Comparison of ENCODE assay signal across 8 cellular contexts in the genomic region with DNA sequence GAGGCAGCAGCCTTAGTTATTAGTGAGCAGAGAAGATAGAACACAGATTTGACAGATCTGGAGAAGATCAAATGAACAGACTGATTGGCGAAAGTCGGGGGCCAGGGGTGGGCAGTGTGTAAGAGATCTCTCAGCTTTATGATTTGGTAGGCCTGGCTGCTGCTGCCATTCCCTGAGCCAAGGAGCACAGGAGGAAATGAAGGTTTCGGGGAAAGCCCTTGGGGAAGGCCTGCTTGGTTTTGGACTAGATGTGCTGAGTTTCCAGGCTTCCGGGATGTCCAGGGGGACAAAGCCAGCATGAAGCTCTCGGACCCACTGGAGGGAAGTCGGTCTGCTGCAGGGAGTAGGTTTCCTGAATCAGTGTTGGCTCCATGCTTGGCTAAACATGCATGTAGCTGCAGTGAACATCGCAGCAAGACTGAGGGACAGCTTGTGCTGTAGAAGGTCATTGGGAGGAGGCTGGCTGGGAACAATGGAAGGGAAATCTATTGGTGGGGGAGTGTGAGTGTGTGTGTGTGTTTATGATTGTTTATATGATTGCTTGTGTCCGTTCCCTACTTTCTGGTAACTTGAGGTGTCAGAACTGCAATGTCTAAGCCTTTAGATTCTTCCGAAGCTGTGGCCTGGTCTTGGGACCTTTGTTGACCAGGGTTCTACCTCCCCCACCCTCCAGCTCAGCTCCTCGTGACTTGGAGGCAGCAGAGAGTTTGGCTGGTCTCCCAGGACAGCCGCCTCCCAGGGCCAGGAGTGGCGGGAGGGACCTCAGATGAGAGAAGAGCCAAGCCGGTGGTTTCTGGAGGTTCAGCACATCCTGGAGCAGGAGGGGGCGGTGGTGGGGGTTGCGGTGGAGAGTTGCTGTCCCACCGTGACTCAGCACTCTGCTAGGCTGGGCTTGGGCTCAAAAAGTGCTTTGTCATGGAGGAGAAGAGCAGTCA. TPM values are rescaled to one million over a fixed set of nuclear protein-coding genes. Genes with fewer than 3 reads are reported as not detected.
DNase-seq lines count a peak whose midpoint lies in the region; ATAC-seq and TF ChIP-seq lines count a peak whose summit lies in the region.

No MANE protein-coding gene starts in this region.

- no peak overlapping the region for H3K4me3 ChIP-seq in Jurkat, Clone E6-1 (ENCODE audit: low read length)
- peak overlapping the region; percentile 38 for H3K4me3 ChIP-seq in left ventricle myocardium inferior

- H3K27me3 ChIP-seq in left ventricle myocardium inferior (ENCODE audit: low read depth) = no peaks in the 10 kb centered on the region

- peaks cover 5% of the 10 kb centered on the region for H3K36me3 ChIP-seq in left ventricle myocardium inferior

- peaks cover 92% of the 10 kb centered on the region for H3K4me1 ChIP-seq in left ventricle myocardium inferior

- ATAC-seq in GM18517 (IDR thresholded peaks at IDR 0.05; ENCODE audit: unreplicated experiment) (no peak), HG03342 (IDR thresholded peaks at IDR 0.05; ENCODE audit: unreplicated experiment) (no peak)

- peak; percentile 98 for DNase-seq in ELR (ENCODE audit: low read depth)
- peak; percentile 94 for DNase-seq in Jurkat, Clone E6-1 (ENCODE audit: low read depth, low spot score)
- DNase-seq in RPMI7951 (ENCODE audit: low read depth) = peak; percentile 99
- peak; percentile 98 for DNase-seq in left ventricle myocardium inferior
- peak; percentile 97 for DNase-seq in pons (ENCODE audit: low spot score)

- H3K9me3 ChIP-seq in left ventricle myocardium inferior (replicated peaks) = no peaks in the 10 kb centered on the region

- intact Hi-C loops in left ventricle myocardium inferior (cut with micrococcal nuclease) = no loop called here

- H3K27ac ChIP-seq in angular gyrus (ENCODE audit: low read depth, low read length) (peak overlapping the region; percentile 99), left ventricle myocardium inferior (replicated peaks) (peak overlapping the region; percentile 100)

- no peak for TF ChIP-seq CTCF in left ventricle myocardium inferior (IDR thresholded peaks at IDR 0.05; ENCODE audit: borderline replicate concordance)

RNA-seq across cellular contexts. Expression of gene FTH1, which starts 4.0 kb away (rescaled TPM):
- polyA plus RNA-seq in Jurkat, Clone E6-1 (2012; ENCODE audit: insufficient read depth, insufficient read length) = 1,687 TPM
- total RNA-seq in RPMI7951 (2014; rRNA removed; shearing (Covaris generic)) = 726 and 869 TPM in 2 replicates
- total RNA-seq in left ventricle myocardium inferior = 2,346 TPM

RNA-seq across cellular contexts. Expression of gene BEST1, which starts 21.3 kb away (rescaled TPM):
- 0.55 TPM for polyA plus RNA-seq in Jurkat, Clone E6-1 (2012; ENCODE audit: insufficient read depth, insufficient read length)
- total RNA-seq in RPMI7951 (2014; rRNA removed; shearing (Covaris generic)) = 0.10 and 0.12 TPM in 2 replicates
- 0.58 TPM for total RNA-seq in left ventricle myocardium inferior

RNA-seq across cellular contexts. Expression of gene RAB3IL1, which starts 54.1 kb away (rescaled TPM):
- polyA plus RNA-seq in Jurkat, Clone E6-1 (2012; ENCODE audit: insufficient read depth, insufficient read length) = 8.6 TPM
- 0.84 and 1.7 TPM in 2 replicates for total RNA-seq in RPMI7951 (2014; rRNA removed; shearing (Covaris generic))
- 9.5 TPM for total RNA-seq in left ventricle myocardium inferior
